In genomic region chr14:21602181-21602580, GRCh38 we compare ENCODE assay signal across 2 cellular contexts. TPM values are rescaled to one million over a fixed set of nuclear protein-coding genes. Genes with fewer than 3 reads are reported as not detected.
"Had no signal": no experiment of that assay in that cellular context is flagged by ENCODE, and none has a peak within 500 bp of the region (broad histone marks: within the 10 kb centered on the region; RNA-seq: fewer than 3 reads in every experiment).

No MANE protein-coding gene starts in this region.

RNA-seq across cellular contexts. Expression of gene OR10G3, which starts 22.3 kb away (rescaled TPM):
- total RNA-seq: G401, GM12878 had no signal
- polyA plus RNA-seq: GM12878 had no signal

RNA-seq across cellular contexts. Expression of gene OR10G2, which starts 32.6 kb away (rescaled TPM):
- total RNA-seq: G401, GM12878 had no signal
- polyA plus RNA-seq: GM12878 had no signal

RNA-seq across cellular contexts. Expression of gene OR4E2, which starts 51.5 kb away (rescaled TPM):
- total RNA-seq: G401, GM12878 had no signal
- polyA plus RNA-seq: GM12878 had no signal
